Comparison of ENCODE assay signal across 11 cellular contexts in genomic region chr1:91124989-91125417, GRCh38.
DNase-seq lines count a peak whose midpoint lies in the region; ATAC-seq and TF ChIP-seq lines count a peak whose summit lies in the region.
"Had no signal": no experiment of that assay in that cellular context is flagged by ENCODE, and none has a peak within 500 bp of the region (broad histone marks: within the 10 kb centered on the region; RNA-seq: fewer than 3 reads in every experiment).

No MANE protein-coding gene starts in this region.

- DNase-seq in Right ventricle myocardium inferior (ENCODE audit: missing footprints) (no peak), cardiac septum (ENCODE audit: low spot score) (no peak), LHCN-M2 (ENCODE audit: low read depth) (peak; percentile 35), NCI-H524 (lab: John Stamatoyannopoulos, UW) (no peak), cerebellar cortex (ENCODE audit: low spot score) (no peak)
- DNase-seq in stimulated activated naive CD8-positive, alpha-beta T cell treated with anti-CD3 and anti-CD28 coated beads, Interleukin-15, amount 100 ng/mL, for 72 hours = peak in 1 of 2 donors; percentile 35
- DNase-seq: NCI-H1417 treated with DMSO at 0.1 percent for 48 hours, nephron progenitor cell had no signal

- H3K9me3 Mint-ChIP-seq in stimulated activated naive CD8-positive, alpha-beta T cell treated with anti-CD3 and anti-CD28 coated beads, Interleukin-15, amount 100 ng/mL, for 72 hours = no peaks in the 10 kb centered on the region
- H3K9me3 Mint-ChIP-seq: nephron progenitor cell; T-helper 1 cell treated with Interleukin-12 subunit alpha and Interleukin-12 subunit beta and Interleukin-4 antibody, amounts not matched to agents 30 μg/mL and 1 μg/mL, for 36 hours had no signal

- H3K27ac Mint-ChIP-seq in stimulated activated naive CD8-positive, alpha-beta T cell treated with anti-CD3 and anti-CD28 coated beads, Interleukin-15, amount 100 ng/mL, for 72 hours = peak overlapping the region in 1 of 2 donors; percentile 1
- H3K27ac Mint-ChIP-seq: T-helper 1 cell treated with Interleukin-12 subunit alpha and Interleukin-12 subunit beta and Interleukin-4 antibody, amounts not matched to agents 30 μg/mL and 1 μg/mL, for 36 hours had no signal

- no peaks in the 10 kb centered on the region for H3K36me3 ChIP-seq in gastroesophageal sphincter

- no peak overlapping the region for H3K4me3 ChIP-seq in gastroesophageal sphincter

- no peaks in the 10 kb centered on the region for H3K9me3 ChIP-seq in gastroesophageal sphincter

- no peaks in the 10 kb centered on the region for H3K27me3 ChIP-seq in gastroesophageal sphincter

- no peak for TF ChIP-seq EP300 in gastroesophageal sphincter (IDR thresholded peaks at IDR 0.05)

- H3K4me1 Mint-ChIP-seq in stimulated activated naive CD8-positive, alpha-beta T cell treated with anti-CD3 and anti-CD28 coated beads, Interleukin-15, amount 100 ng/mL, for 72 hours = peaks cover 12% of the 10 kb centered on the region

- 46 to 86% methylated on average over 1 to 2 of the region's 3 CpGs for WGBS in gastroesophageal sphincter (ENCODE audit: low coverage in 1 of 2), 2 donors

- peaks cover 3 to 12% (median 12%) of the 10 kb centered on the region in 3 donors for H3K4me1 ChIP-seq in gastroesophageal sphincter

- ATAC-seq in Right ventricle myocardium inferior = peak; percentile 62
- ATAC-seq in gastroesophageal sphincter = peak; percentile 60
- ATAC-seq in stimulated activated naive CD8-positive, alpha-beta T cell treated with anti-CD3 and anti-CD28 coated beads, Interleukin-15, amount 100 ng/mL, for 72 hours = peak; percentile 82
- no peak for ATAC-seq in HG03342 (IDR thresholded peaks at IDR 0.05; ENCODE audit: unreplicated experiment)

- TF ChIP-seq CTCF in gastroesophageal sphincter (IDR thresholded peaks at IDR 0.05) = no peak

- intact Hi-C loops in Right ventricle myocardium inferior (cut with DNase I) (no loop called here), cardiac septum (cut with DNase I) (no loop called here)

- H3K27ac ChIP-seq in gastroesophageal sphincter = no peak overlapping the region

- no peak for TF ChIP-seq POLR2A in gastroesophageal sphincter (IDR thresholded peaks at IDR 0.05)

- no peak overlapping the region for H3K4me3 Mint-ChIP-seq in stimulated activated naive CD8-positive, alpha-beta T cell treated with anti-CD3 and anti-CD28 coated beads, Interleukin-15, amount 100 ng/mL, for 72 hours
- H3K4me3 Mint-ChIP-seq: nephron progenitor cell; T-helper 1 cell treated with Interleukin-12 subunit alpha and Interleukin-12 subunit beta and Interleukin-4 antibody, amounts not matched to agents 30 μg/mL and 1 μg/mL, for 36 hours had no signal

- H3K27me3 Mint-ChIP-seq in stimulated activated naive CD8-positive, alpha-beta T cell treated with anti-CD3 and anti-CD28 coated beads, Interleukin-15, amount 100 ng/mL, for 72 hours = no peaks in the 10 kb centered on the region
